In genomic region chr1:38846210-38846609, GRCh38 we compare ENCODE assay signal across 23 cellular contexts. TPM values are rescaled to one million over a fixed set of nuclear protein-coding genes. Genes with fewer than 3 reads are reported as not detected.
"Had no signal": no experiment of that assay in that cellular context is flagged by ENCODE, and none has a peak within 500 bp of the region (broad histone marks: within the 10 kb centered on the region; RNA-seq: fewer than 3 reads in every experiment).

No MANE protein-coding gene starts in this region.

- H3K27ac Mint-ChIP-seq: activated B cell treated with CpG ODN at 0.5 μM for 24 hours; activated CD4-positive, alpha-beta memory T cell treated with anti-CD3 and anti-CD28 coated beads, Interleukin-2, amount 10 ng/mL, durations not matched to agents 7 days and 5 days; activated CD4-positive, alpha-beta T cell treated with anti-CD3 and anti-CD28 coated beads, Interleukin-2, amount 10 ng/mL, durations not matched to agents 7 days and 5 days; activated naive CD8-positive, alpha-beta T cell treated with anti-CD3 and anti-CD28 coated beads for 36 hours had no signal

- H3K27me3 ChIP-seq: brain microvascular endothelial cell, cardiac muscle cell had no signal

- H3K4me3 Mint-ChIP-seq: activated B cell treated with CpG ODN at 0.5 μM for 24 hours; activated CD4-positive, alpha-beta memory T cell treated with anti-CD3 and anti-CD28 coated beads, Interleukin-2, amount 10 ng/mL, durations not matched to agents 7 days and 5 days; activated CD4-positive, alpha-beta T cell treated with anti-CD3 and anti-CD28 coated beads, Interleukin-2, amount 10 ng/mL, durations not matched to agents 7 days and 5 days; activated naive CD8-positive, alpha-beta T cell treated with anti-CD3 and anti-CD28 coated beads for 36 hours had no signal

- H3K4me1 Mint-ChIP-seq: activated naive CD8-positive, alpha-beta T cell treated with anti-CD3 and anti-CD28 coated beads for 36 hours had no signal

- DNase-seq: activated B cell treated with CpG ODN at 0.5 μM for 24 hours; activated CD4-positive, alpha-beta memory T cell treated with anti-CD3 and anti-CD28 coated beads, Interleukin-2, amount 10 ng/mL, durations not matched to agents 7 days and 5 days; activated CD4-positive, alpha-beta T cell treated with anti-CD3 and anti-CD28 coated beads for 1 hour; activated CD4-positive, alpha-beta T cell treated with anti-CD3 and anti-CD28 coated beads, Interleukin-2, amount 10 ng/mL, durations not matched to agents 7 days and 5 days; activated naive CD8-positive, alpha-beta T cell treated with anti-CD3 and anti-CD28 coated beads for 36 hours; activated T-cell treated with anti-CD3 and anti-CD28 coated beads for 4 hours; brain microvascular endothelial cell; MM.1S; NCI-H1105; NCI-H1436; NCI-H1694 treated with DMSO at 0.1 percent for 48 hours; NCI-H2029 treated with DMSO at 0.1 percent for 48 hours; NCI-H510A treated with DMSO at 0.1 percent for 48 hours; NCI-H69; NK-92 treated with Interleukin-12 subunit alpha and Interleukin-12 subunit beta, amount 100 ng/mL, for 24 hours; SIG-M5; T-helper 2 cell; T1000 had no signal

- FAIRE-seq: colon, TTC549 had no signal

- H3K9me3 Mint-ChIP-seq: activated B cell treated with CpG ODN at 0.5 μM for 24 hours; activated CD4-positive, alpha-beta memory T cell treated with anti-CD3 and anti-CD28 coated beads, Interleukin-2, amount 10 ng/mL, durations not matched to agents 7 days and 5 days; activated CD4-positive, alpha-beta T cell treated with anti-CD3 and anti-CD28 coated beads, Interleukin-2, amount 10 ng/mL, durations not matched to agents 7 days and 5 days had no signal

- H3K27ac ChIP-seq: brain microvascular endothelial cell, cardiac muscle cell had no signal

- H3K27me3 Mint-ChIP-seq: activated B cell treated with CpG ODN at 0.5 μM for 24 hours; activated CD4-positive, alpha-beta memory T cell treated with anti-CD3 and anti-CD28 coated beads, Interleukin-2, amount 10 ng/mL, durations not matched to agents 7 days and 5 days; activated CD4-positive, alpha-beta T cell treated with anti-CD3 and anti-CD28 coated beads, Interleukin-2, amount 10 ng/mL, durations not matched to agents 7 days and 5 days; activated naive CD8-positive, alpha-beta T cell treated with anti-CD3 and anti-CD28 coated beads for 36 hours had no signal

- H3K4me3 ChIP-seq: cardiac muscle cell had no signal

RNA-seq across cellular contexts. Expression of gene GJA9, which starts 35.2 kb away (rescaled TPM):
- total RNA-seq: activated B cell treated with CpG ODN at 0.5 μM for 24 hours; activated CD4-positive, alpha-beta memory T cell treated with anti-CD3 and anti-CD28 coated beads, Interleukin-2, amount 10 ng/mL, durations not matched to agents 7 days and 5 days; activated CD4-positive, alpha-beta T cell treated with anti-CD3 and anti-CD28 coated beads, Interleukin-2, amount 10 ng/mL, durations not matched to agents 7 days and 5 days; activated CD8-positive, alpha-beta memory T cell treated with anti-CD3 and anti-CD28 coated beads for 36 hours; activated naive CD8-positive, alpha-beta T cell treated with anti-CD3 and anti-CD28 coated beads for 36 hours; cardiac muscle cell; RPMI7951 had no signal
- polyA plus RNA-seq: cardiac muscle cell had no signal
